11 cellular contexts compared by ENCODE assay signal in genomic region chr4:109072595-109072994, GRCh38.
DNase-seq lines count a peak whose midpoint lies in the region; ATAC-seq and TF ChIP-seq lines count a peak whose summit lies in the region.
"Had no signal": no experiment of that assay in that cellular context is flagged by ENCODE, and none has a peak within 500 bp of the region (broad histone marks: within the 10 kb centered on the region; RNA-seq: fewer than 3 reads in every experiment).

No MANE protein-coding gene starts in this region.

- no peak overlapping the region for H3K4me3 ChIP-seq in AG10803 (ENCODE audit: low read length)
- H3K4me3 ChIP-seq in adipocyte (ENCODE audit: low read length) = no peak overlapping the region
- H3K4me3 ChIP-seq in right cardiac atrium (ENCODE audit: low read length) = no peak overlapping the region
- H3K4me3 ChIP-seq: pancreas, upper lobe of left lung had no signal

- H3K27me3 ChIP-seq in adipocyte (replicated peaks; ENCODE audit: control insufficient read depth, insufficient read depth, low read length) (no peaks in the 10 kb centered on the region), right cardiac atrium (ENCODE audit: control insufficient read depth, insufficient read depth) (no peaks in the 10 kb centered on the region)
- H3K27me3 ChIP-seq: pancreas, upper lobe of left lung had no signal

- no TSS peak for BruUV-seq in Calu3 (replicated peaks; lab: Mats Ljungman, UMichigan)

- H3K36me3 ChIP-seq in adipocyte (ENCODE audit: control insufficient read depth, insufficient read depth, low read length, severe bottlenecking) = no peaks in the 10 kb centered on the region
- H3K36me3 ChIP-seq: pancreas, upper lobe of left lung had no signal

- no peaks in the 10 kb centered on the region for H3K4me1 Mint-ChIP-seq in Calu3 (ENCODE audit: low read depth, unreplicated experiment)
- H3K4me1 Mint-ChIP-seq: T-cell had no signal

- ATAC-seq in right cardiac atrium (peak; percentile 39 to 43), GM18873 (IDR thresholded peaks at IDR 0.05; ENCODE audit: low FRiP score, unreplicated experiment) (no peak)
- ATAC-seq: T-cell had no signal

- no peaks in the 10 kb centered on the region for H3K27me3 Mint-ChIP-seq in Calu3 (ENCODE audit: unreplicated experiment)
- H3K27me3 Mint-ChIP-seq: T-cell had no signal

- H3K9ac ChIP-seq in adipocyte (ENCODE audit: low read length) = no peak overlapping the region

- DNase-seq in AG10803 (ENCODE audit: low read depth) (peak; percentile 95), adipocyte (ENCODE audit: low read depth) (peak; percentile 93), right cardiac atrium (no peak), erythroblast (lab: John Stamatoyannopoulos, UW) (no peak), Calu3 (no peak), putamen (ENCODE audit: low spot score) (no peak)
- DNase-seq: pancreas, T-cell, upper lobe of left lung had no signal

- no peak overlapping the region for H3K27ac ChIP-seq in right cardiac atrium (ENCODE audit: low read length)
- H3K27ac ChIP-seq: pancreas, upper lobe of left lung had no signal

- no peak overlapping the region for H3K4me3 Mint-ChIP-seq in Calu3 (ENCODE audit: low read depth, unreplicated experiment)
- H3K4me3 Mint-ChIP-seq: T-cell had no signal

- no peaks in the 10 kb centered on the region for H3K9me3 Mint-ChIP-seq in Calu3 (ENCODE audit: low read depth, unreplicated experiment)

- CTCF ChIA-PET in Calu3 (lab: Charles Lee) = no interaction called here

- no peaks in the 10 kb centered on the region for H3K36me3 Mint-ChIP-seq in Calu3 (ENCODE audit: insufficient read depth, unreplicated experiment)
- H3K36me3 Mint-ChIP-seq: T-cell had no signal

- no peak for TF ChIP-seq POLR2A in erythroblast (IDR thresholded peaks at IDR 0.05; ENCODE audit: low read length)

- intact Hi-C loops in right cardiac atrium (cut with DNase I) = no loop called here
- intact Hi-C loops in Calu3 (cut with micrococcal nuclease; ENCODE audit: unreplicated experiment) = no loop called here

- TF ChIP-seq EP300 in Ishikawa (IDR thresholded peaks at IDR 0.05; ENCODE audit: borderline replicate concordance) = no peak

- TF ChIP-seq CTCF in AG10803 (conservative IDR thresholded peaks at IDR 0.05; ENCODE audit: low read length) = no peak
- no peak for TF ChIP-seq CTCF in Calu3 (IDR thresholded peaks at IDR 0.05; ENCODE audit: unreplicated experiment)

- H3K9me3 ChIP-seq in adipocyte (ENCODE audit: control insufficient read depth, low read length) = no peaks in the 10 kb centered on the region
- H3K9me3 ChIP-seq in right cardiac atrium (ENCODE audit: control insufficient read depth, low read length) = no peaks in the 10 kb centered on the region
- H3K9me3 ChIP-seq: pancreas, upper lobe of left lung had no signal

- TF ChIP-seq RAD21 in Ishikawa (IDR thresholded peaks at IDR 0.05; ENCODE audit: low read depth) = no peak

- WGBS in right cardiac atrium = 76% methylated on average over 2 of the region's 2 CpGs

- H3K4me1 ChIP-seq in adipocyte (ENCODE audit: control insufficient read depth, insufficient read depth, low read length) (peaks cover 20% of the 10 kb centered on the region), right cardiac atrium (ENCODE audit: control insufficient read depth, insufficient read depth, low read length) (no peaks in the 10 kb centered on the region)
- H3K4me1 ChIP-seq: pancreas had no signal

- H3K27ac Mint-ChIP-seq in Calu3 (ENCODE audit: unreplicated experiment) = no peak overlapping the region
- H3K27ac Mint-ChIP-seq: T-cell had no signal

TF ChIP-seq in Ishikawa, 13 proteins besides CTCF, POLR2A, EP300 and RAD21:
- TF ChIP-seq REST (IDR thresholded peaks at IDR 0.05; ENCODE audit: low read depth) (no peak), YY1 (IDR thresholded peaks at IDR 0.05; ENCODE audit: low read depth) (no peak), ZBTB7A (IDR thresholded peaks at IDR 0.05; ENCODE audit: low read depth) (no peak), TAF1 (IDR thresholded peaks at IDR 0.05; ENCODE audit: low read depth) (no peak), CEBPB (IDR thresholded peaks at IDR 0.05) (peak; percentile 87), CREB1 (IDR thresholded peaks at IDR 0.05; ENCODE audit: low read depth) (no peak), TCF12 (IDR thresholded peaks at IDR 0.05; ENCODE audit: low read depth) (no peak), TEAD4 (IDR thresholded peaks at IDR 0.05) (no peak)

Comparison
In these comparisons a context has a peak if more than half of its experiments do, and no peak if none do; other contexts are left out.
1. DNase-seq: peak in AG10803 (single experiment) and adipocyte (single experiment); none in right cardiac atrium (0 of 3), erythroblast (0 of 2), Calu3 (single experiment) and putamen (single experiment).